22 cellular contexts compared by ENCODE assay signal in genomic region chr3:27378331-27378730, GRCh38. TPM values are rescaled to one million over a fixed set of nuclear protein-coding genes. Genes with fewer than 3 reads are reported as not detected.
DNase-seq lines count a peak whose midpoint lies in the region; ATAC-seq, FAIRE-seq and TF ChIP-seq lines count a peak whose summit lies in the region.
"Had no signal": no experiment of that assay in that cellular context is flagged by ENCODE, and none has a peak within 500 bp of the region (broad histone marks: within the 10 kb centered on the region; RNA-seq: fewer than 3 reads in every experiment).

No MANE protein-coding gene starts in this region.

- no peak for DNase-seq in activated CD8-positive, alpha-beta memory T cell treated with anti-CD3 and anti-CD28 coated beads, Interleukin-2, amount 10 ng/mL, durations not matched to agents 7 days and 5 days
- DNase-seq in activated CD8-positive, alpha-beta memory T cell treated with anti-CD3 and anti-CD28 coated beads for 24 hours: no peak
- DNase-seq in D721Med (ENCODE audit: insufficient read length, low spot score) (no peak), MV-4-11 (lab: John Stamatoyannopoulos, UW) (no peak)
- DNase-seq in activated CD4-positive, alpha-beta memory T cell treated with anti-CD3 and anti-CD28 coated beads for 36 hours: no peak
- DNase-seq in naive thymus-derived CD4-positive, alpha-beta T cell: no peak
- no peak for DNase-seq in activated CD4-positive, alpha-beta T cell treated with anti-CD3 and anti-CD28 coated beads for 36 hours
- DNase-seq in stimulated activated CD4-positive, alpha-beta T cell treated with anti-CD3 and anti-CD28 coated beads, Interleukin-12 subunit alpha, Interleukin-12 subunit beta, amount 100 ng/mL, for 4 hours: no peak
- DNase-seq: 8988T; DMS79 treated with DMSO at 0.1 percent for 48 hours; GDM1; NCI-H1048; NCI-H146; NCI-H2081 treated with DMSO at 0.1 percent for 48 hours; NCI-H526; NK-92 treated with Interleukin-12 subunit alpha and Interleukin-12 subunit beta, amount 100 ng/mL, for 24 hours had no signal

- no peaks in the 10 kb centered on the region for H3K9me3 ChIP-seq in naive thymus-derived CD4-positive, alpha-beta T cell (ENCODE audit: control insufficient read depth in 2 of 3, low read length in 3 of 3)
- H3K9me3 ChIP-seq: BLaER1 treated with 17β-estradiol and CSF1 and Interleukin-3, amounts not matched to agents 10 nM and 100 nM had no signal

- H3K36me3 ChIP-seq in naive thymus-derived CD4-positive, alpha-beta T cell (ENCODE audit: control insufficient read depth in 2 of 3, insufficient read depth in 3 of 3, low read length in 3 of 3): peaks cover 0 to 10% (median 0%) of the 10 kb centered on the region in 3 experiments

- H3K4me1 Mint-ChIP-seq in activated CD8-positive, alpha-beta memory T cell treated with anti-CD3 and anti-CD28 coated beads, Interleukin-2, amount 10 ng/mL, durations not matched to agents 7 days and 5 days: peaks cover 8% of the 10 kb centered on the region
- H3K4me1 Mint-ChIP-seq in activated CD4-positive, alpha-beta memory T cell treated with anti-CD3 and anti-CD28 coated beads for 36 hours (ENCODE audit: low read depth): peaks cover 8% of the 10 kb centered on the region
- peaks cover 0 to 8% (median 0%) of the 10 kb centered on the region in 7 donors for H3K4me1 Mint-ChIP-seq in naive thymus-derived CD4-positive, alpha-beta T cell
- peaks cover 6% of the 10 kb centered on the region for H3K4me1 Mint-ChIP-seq in activated CD4-positive, alpha-beta T cell treated with anti-CD3 and anti-CD28 coated beads for 36 hours
- H3K4me1 Mint-ChIP-seq: GM23338 had no signal

- intact Hi-C loops in activated CD4-positive, alpha-beta memory T cell treated with anti-CD3 and anti-CD28 coated beads for 36 hours (cut with micrococcal nuclease): no loop called here
- intact Hi-C loops in naive thymus-derived CD4-positive, alpha-beta T cell (cut with micrococcal nuclease): loop anchor here in 1 of 2 donors (1.0 kb wide), 1 partner anchor 9 kb away; the partner anchor contains the start of gene NEK10
- intact Hi-C loops in activated CD4-positive, alpha-beta T cell treated with anti-CD3 and anti-CD28 coated beads for 36 hours (cut with DNase I, micrococcal nuclease): loop anchor here in 1 of 2 experiments (5.0 kb wide), 1 partner anchor 89 kb away; no protein-coding TSS in a partner anchor

- H3K4me3 Mint-ChIP-seq in activated CD8-positive, alpha-beta memory T cell treated with anti-CD3 and anti-CD28 coated beads, Interleukin-2, amount 10 ng/mL, durations not matched to agents 7 days and 5 days: no peak overlapping the region
- H3K4me3 Mint-ChIP-seq in activated CD4-positive, alpha-beta memory T cell treated with anti-CD3 and anti-CD28 coated beads for 36 hours: no peak overlapping the region
- H3K4me3 Mint-ChIP-seq in naive thymus-derived CD4-positive, alpha-beta T cell: no peak overlapping the region
- no peak overlapping the region for H3K4me3 Mint-ChIP-seq in activated CD4-positive, alpha-beta T cell treated with anti-CD3 and anti-CD28 coated beads for 36 hours
- H3K4me3 Mint-ChIP-seq: GM23338 had no signal

- H3K9me3 Mint-ChIP-seq in activated CD8-positive, alpha-beta memory T cell treated with anti-CD3 and anti-CD28 coated beads, Interleukin-2, amount 10 ng/mL, durations not matched to agents 7 days and 5 days (ENCODE audit: low read depth): no peaks in the 10 kb centered on the region
- no peaks in the 10 kb centered on the region for H3K9me3 Mint-ChIP-seq in activated CD4-positive, alpha-beta memory T cell treated with anti-CD3 and anti-CD28 coated beads for 36 hours
- no peaks in the 10 kb centered on the region for H3K9me3 Mint-ChIP-seq in naive thymus-derived CD4-positive, alpha-beta T cell
- no peaks in the 10 kb centered on the region for H3K9me3 Mint-ChIP-seq in activated CD4-positive, alpha-beta T cell treated with anti-CD3 and anti-CD28 coated beads for 36 hours (ENCODE audit: low read depth)
- H3K9me3 Mint-ChIP-seq: GM23338 had no signal

- POLR2A ChIA-PET in activated CD4-positive, alpha-beta memory T cell treated with anti-CD3 and anti-CD28 coated beads for 36 hours (lab: Charles Lee): no interaction called here
- POLR2A ChIA-PET in naive thymus-derived CD4-positive, alpha-beta T cell (lab: Charles Lee): interaction anchor here (1.3 kb wide), 1 partner anchor 8 kb away, joined by 3 read pairs; no protein-coding TSS in a partner anchor
- POLR2A ChIA-PET in activated CD4-positive, alpha-beta T cell treated with anti-CD3 and anti-CD28 coated beads for 36 hours (lab: Charles Lee): no interaction called here

- peaks cover 21% of the 10 kb centered on the region for H3K36me3 Mint-ChIP-seq in activated CD8-positive, alpha-beta memory T cell treated with anti-CD3 and anti-CD28 coated beads, Interleukin-2, amount 10 ng/mL, durations not matched to agents 7 days and 5 days
- peaks cover 9% of the 10 kb centered on the region for H3K36me3 Mint-ChIP-seq in activated CD4-positive, alpha-beta memory T cell treated with anti-CD3 and anti-CD28 coated beads for 36 hours
- peaks cover 3 to 16% (median 7%) of the 10 kb centered on the region in 5 donors for H3K36me3 Mint-ChIP-seq in naive thymus-derived CD4-positive, alpha-beta T cell
- peaks cover 8% of the 10 kb centered on the region for H3K36me3 Mint-ChIP-seq in activated CD4-positive, alpha-beta T cell treated with anti-CD3 and anti-CD28 coated beads for 36 hours (ENCODE audit: low read depth)

- H3K4me1 ChIP-seq in naive thymus-derived CD4-positive, alpha-beta T cell (ENCODE audit: control insufficient read depth in 2 of 2, insufficient read depth in 2 of 2, low read length in 2 of 2): no peaks in the 10 kb centered on the region
- H3K4me1 ChIP-seq: BLaER1 treated with 17β-estradiol and CSF1 and Interleukin-3, amounts not matched to agents 10 nM and 100 nM had no signal

- H3K27ac ChIP-seq in naive thymus-derived CD4-positive, alpha-beta T cell (ENCODE audit: low read depth, low read length): no peak overlapping the region
- H3K27ac ChIP-seq: BLaER1 treated with 17β-estradiol and CSF1 and Interleukin-3, amounts not matched to agents 10 nM and 100 nM; HL-60; RWPE1 had no signal

- no peak overlapping the region for H3K4me3 ChIP-seq in naive thymus-derived CD4-positive, alpha-beta T cell (ENCODE audit: low read length)
- H3K4me3 ChIP-seq: BLaER1 treated with 17β-estradiol and CSF1 and Interleukin-3, amounts not matched to agents 10 nM and 100 nM; GM23338; K562 had no signal

- no peaks in the 10 kb centered on the region for H3K27me3 ChIP-seq in naive thymus-derived CD4-positive, alpha-beta T cell (ENCODE audit: control insufficient read depth in 2 of 2, insufficient read depth in 2 of 2, low read length in 2 of 2)
- H3K27me3 ChIP-seq: BLaER1 treated with 17β-estradiol and CSF1 and Interleukin-3, amounts not matched to agents 10 nM and 100 nM had no signal

- TF ChIP-seq CTCF in D721Med (IDR thresholded peaks at IDR 0.05; ENCODE audit: insufficient read depth, missing control alignments): no peak

- CTCF ChIA-PET in activated CD8-positive, alpha-beta memory T cell treated with anti-CD3 and anti-CD28 coated beads, Interleukin-2, amount 10 ng/mL, durations not matched to agents 7 days and 5 days (lab: Charles Lee): interaction anchor here (0.8 kb wide), 1 partner anchor 13 kb away, joined by 3 read pairs; no protein-coding TSS in a partner anchor
- CTCF ChIA-PET in activated CD4-positive, alpha-beta memory T cell treated with anti-CD3 and anti-CD28 coated beads for 36 hours (lab: Charles Lee): no interaction called here
- CTCF ChIA-PET in naive thymus-derived CD4-positive, alpha-beta T cell (lab: Charles Lee): no interaction called here
- CTCF ChIA-PET in activated CD4-positive, alpha-beta T cell treated with anti-CD3 and anti-CD28 coated beads for 36 hours (lab: Charles Lee): no interaction called here

- peak; percentile 95 for FAIRE-seq in D721Med (lab: Jason Lieb, UNC)
- FAIRE-seq: GM12892, K562 had no signal

- H3K27me3 Mint-ChIP-seq in activated CD8-positive, alpha-beta memory T cell treated with anti-CD3 and anti-CD28 coated beads, Interleukin-2, amount 10 ng/mL, durations not matched to agents 7 days and 5 days: no peaks in the 10 kb centered on the region
- no peaks in the 10 kb centered on the region for H3K27me3 Mint-ChIP-seq in activated CD4-positive, alpha-beta memory T cell treated with anti-CD3 and anti-CD28 coated beads for 36 hours
- H3K27me3 Mint-ChIP-seq in naive thymus-derived CD4-positive, alpha-beta T cell: no peaks in the 10 kb centered on the region
- H3K27me3 Mint-ChIP-seq in activated CD4-positive, alpha-beta T cell treated with anti-CD3 and anti-CD28 coated beads for 36 hours: no peaks in the 10 kb centered on the region

- peak overlapping the region; percentile 2 for H3K27ac Mint-ChIP-seq in activated CD8-positive, alpha-beta memory T cell treated with anti-CD3 and anti-CD28 coated beads, Interleukin-2, amount 10 ng/mL, durations not matched to agents 7 days and 5 days
- peak overlapping the region; percentile 36 for H3K27ac Mint-ChIP-seq in activated CD4-positive, alpha-beta memory T cell treated with anti-CD3 and anti-CD28 coated beads for 36 hours
- H3K27ac Mint-ChIP-seq in naive thymus-derived CD4-positive, alpha-beta T cell: peak overlapping the region in 5 of 9 donors; percentile 13 to 75 (median 30)
- no peak overlapping the region for H3K27ac Mint-ChIP-seq in activated CD4-positive, alpha-beta T cell treated with anti-CD3 and anti-CD28 coated beads for 36 hours
- H3K27ac Mint-ChIP-seq: GM23338 had no signal

- no peak for ATAC-seq in activated CD8-positive, alpha-beta memory T cell treated with anti-CD3 and anti-CD28 coated beads, Interleukin-2, amount 10 ng/mL, durations not matched to agents 7 days and 5 days
- ATAC-seq in naive thymus-derived CD4-positive, alpha-beta T cell: no peak
- ATAC-seq in activated CD4-positive, alpha-beta T cell treated with anti-CD3 and anti-CD28 coated beads for 36 hours: no peak
- ATAC-seq: GM23338, K562 had no signal

RNA-seq across cellular contexts. Expression of gene NEK10, which starts 9.1 kb away (rescaled TPM):
- under 1 TPM; 0.70 to 0.73 TPM for total RNA-seq in activated CD8-positive, alpha-beta memory T cell treated with anti-CD3 and anti-CD28 coated beads, Interleukin-2, amount 10 ng/mL, durations not matched to agents 7 days and 5 days
- total RNA-seq in activated CD4-positive, alpha-beta memory T cell treated with anti-CD3 and anti-CD28 coated beads for 36 hours: under 1 TPM; 0.36 to 0.48 TPM
- 1 to 10 TPM in 2 of 5 experiments, under 1 TPM in 3; 0.64 to 2.0 (median 0.95) TPM for total RNA-seq in naive thymus-derived CD4-positive, alpha-beta T cell
- not detected for polyA plus RNA-seq in naive thymus-derived CD4-positive, alpha-beta T cell
- under 1 TPM; 0.19 to 0.57 TPM for total RNA-seq in activated CD4-positive, alpha-beta T cell treated with anti-CD3 and anti-CD28 coated beads for 36 hours
- polyA plus RNA-seq: K562 had no signal
